Comparison of ENCODE assay signal across 8 cellular contexts in the genomic region with DNA sequence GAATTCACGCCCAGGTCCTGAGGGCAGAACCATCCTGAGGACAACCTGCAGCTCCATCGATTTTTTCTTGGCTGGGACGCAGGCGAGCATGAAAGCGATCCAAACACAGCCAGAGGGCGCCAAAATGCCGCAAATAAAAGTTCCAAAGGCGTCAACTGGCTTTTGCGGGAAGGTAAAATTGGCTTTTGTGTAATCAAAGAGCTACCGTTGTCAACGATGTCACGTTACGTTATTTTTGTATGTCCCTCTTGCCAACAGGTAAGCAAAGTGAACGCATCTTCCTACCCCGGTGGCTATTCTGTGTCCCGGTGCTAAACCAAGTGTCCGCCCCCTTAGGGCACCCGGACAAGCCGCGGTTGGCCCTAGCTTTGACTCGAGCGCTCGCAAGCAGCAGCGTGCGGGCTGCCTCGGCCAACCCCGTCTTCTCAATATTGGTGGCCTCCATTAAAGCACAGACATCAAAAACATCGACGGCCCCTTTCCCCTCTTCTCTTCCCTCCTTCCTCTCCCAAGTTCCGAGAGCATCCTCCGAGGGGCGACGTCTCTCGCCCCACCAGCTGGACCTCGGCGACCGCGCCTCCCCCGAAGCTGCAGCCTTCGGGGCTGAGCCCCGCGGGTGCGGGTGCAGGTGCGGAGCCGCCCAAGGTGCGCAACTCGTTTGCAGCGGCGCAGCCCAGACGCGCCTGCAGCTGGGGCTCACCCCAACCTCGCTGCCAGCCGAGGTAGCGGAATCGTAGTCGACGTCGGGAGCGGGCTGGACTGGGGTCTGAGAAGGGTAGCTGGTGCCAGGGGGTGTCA. TPM values are rescaled to one million over a fixed set of nuclear protein-coding genes. Genes with fewer than 3 reads are reported as not detected.
DNase-seq lines count a peak whose midpoint lies in the region; ATAC-seq lines count a peak whose summit lies in the region.

No MANE protein-coding gene starts in this region.

- no peak overlapping the region for H3K9ac ChIP-seq in skeletal muscle satellite cell (ENCODE audit: low read depth, low read length)

- H3K4me3 ChIP-seq in skeletal muscle satellite cell (ENCODE audit: low read length), result peak overlapping the region; percentile 63

- peak; percentile 58 for ATAC-seq in GM18517 (IDR thresholded peaks at IDR 0.05; ENCODE audit: unreplicated experiment)
- ATAC-seq in HG02973 (IDR thresholded peaks at IDR 0.05; ENCODE audit: unreplicated experiment), result peak; percentile 41

- peaks cover 9% of the 10 kb centered on the region for H3K27me3 ChIP-seq in skeletal muscle satellite cell (ENCODE audit: control insufficient read depth, insufficient read depth, low read length)

- H3K27ac ChIP-seq in caudate nucleus (ENCODE audit: low read depth, low read length), result peak overlapping the region; percentile 59

- H3K4me1 ChIP-seq in skeletal muscle satellite cell (ENCODE audit: control insufficient read depth, insufficient read depth, low read length), result peaks cover 26% of the 10 kb centered on the region

- peak overlapping the region; percentile 84 for H3K4me2 ChIP-seq in skeletal muscle satellite cell (ENCODE audit: low read length)

- H3K36me3 ChIP-seq in skeletal muscle satellite cell (ENCODE audit: insufficient read depth, low read length), result peaks cover 17% of the 10 kb centered on the region

- in situ Hi-C loops in ACHN (cut with HindIII; ENCODE audit: low pct_ligation_motif_present, low pct_unique_long_range_greater_than_20kb, low sequenced_read_pairs), result no loop called here

- DNase-seq in ACHN (peak; percentile 79), NCI-H146 (lab: John Stamatoyannopoulos, UW) (peak; percentile 89), T follicular helper cell (ENCODE audit: low read depth) (peak; percentile 31), caudate nucleus (lab: John Stamatoyannopoulos, UW) (peak in 58 of 61 donors; percentile 9 to 89 (median 66)), iPS-NIHi7 (ENCODE audit: extremely low spot score) (peak; percentile 65)

- H3K9me3 ChIP-seq in skeletal muscle satellite cell (replicated peaks; ENCODE audit: low read length), result no peaks in the 10 kb centered on the region

RNA-seq across cellular contexts. Expression of gene BASP1, which starts 1.1 kb away (rescaled TPM):
- 57.0 and 75.8 TPM in 2 replicates for total RNA-seq in skeletal muscle satellite cell (2012; rRNA removed)

Comparison
In these comparisons a context has a peak if more than half of its experiments do, and no peak if none do; other contexts are left out.
1. Peak in every context shown above with its lines: DNase-seq, ATAC-seq, H3K4me3 ChIP-seq and H3K27ac ChIP-seq.
2. DNase-seq: peak in every context shown above with its lines; median percentile 89 in NCI-H146; 79 in ACHN; 66 in caudate nucleus; 65 in iPS-NIHi7; 31 in T follicular helper cell.